In genomic region chr20:50188879-50189680, GRCh38 we compare ENCODE assay signal across 10 cellular contexts. TPM values are rescaled to one million over a fixed set of nuclear protein-coding genes. Genes with fewer than 3 reads are reported as not detected.
A peak's percentile ranks its signal among the peaks of the same experiment; 100 is the strongest.
DNase-seq lines count a peak whose midpoint lies in the region; ATAC-seq, FAIRE-seq and TF ChIP-seq lines count a peak whose summit lies in the region.
"Had no signal": no experiment of that assay in that cellular context is flagged by ENCODE, and none has a peak within 500 bp of the region (broad histone marks: within the 10 kb centered on the region; RNA-seq: fewer than 3 reads in every experiment).

No MANE protein-coding gene starts in this region.

- H3K36me3 Mint-ChIP-seq in GM23338 (ENCODE audit: low read depth): peaks cover 20% of the 10 kb centered on the region
- H3K36me3 Mint-ChIP-seq in naive thymus-derived CD8-positive, alpha-beta T cell: no peaks in the 10 kb centered on the region

- H3K9me3 ChIP-seq in A549: no peaks in the 10 kb centered on the region
- no peaks in the 10 kb centered on the region for H3K9me3 ChIP-seq in ascending aorta
- H3K9me3 ChIP-seq: HAP-1 had no signal

- no peak overlapping the region for H3K4me3 ChIP-seq in A549
- peak overlapping the region; percentile 90 for H3K4me3 ChIP-seq in GM23338
- no peak overlapping the region for H3K4me3 ChIP-seq in ascending aorta

- DNase-seq in A549 (ENCODE audit: low read depth in 1 of 2, low spot score in 1 of 2) (peak in 1 of 2 experiments; percentile 51), GM23338 (ENCODE audit: low spot score) (no peak), ascending aorta (ENCODE audit: low spot score in 2 of 2) (no peak), T-helper 9 cell (no peak), germinal center (ENCODE audit: low spot score) (no peak)
- no peak for DNase-seq in naive thymus-derived CD8-positive, alpha-beta T cell

- CTCF ChIA-PET in A549 (lab: Yijun Ruan, JAX): interaction anchor here (0.6 to 27.5 kb wide), 31 partner anchors 10 to 605 kb away, joined by 3 to 1085 read pairs (median 4); partner anchors contain the start of genes BCAS4 and UBE2V1

- H3K36me3 ChIP-seq in GM23338 (ENCODE audit: insufficient read depth): no peaks in the 10 kb centered on the region
- H3K36me3 ChIP-seq in ascending aorta: peaks cover 6 to 22% of the 10 kb centered on the region in 2 donors

- peak overlapping the region; percentile 92 for H3K4me2 ChIP-seq in A549
- H3K4me2 ChIP-seq in GM23338: peak overlapping the region; percentile 80

- H3K4me1 ChIP-seq in A549 (peaks cover 43% of the 10 kb centered on the region), GM23338 (ENCODE audit: insufficient read depth) (peaks cover 24% of the 10 kb centered on the region), ascending aorta (peaks cover 4 to 9% of the 10 kb centered on the region in 2 donors)

- POLR2A ChIA-PET in A549 (lab: Yijun Ruan, JAX): interaction anchor here (1.5 kb wide), 1 partner anchor 274 kb away, joined by 5 read pairs; no protein-coding TSS in a partner anchor
- POLR2A ChIA-PET in naive thymus-derived CD8-positive, alpha-beta T cell (lab: Charles Lee): no interaction called here

- H3K79me2 ChIP-seq in GM23338 (replicated peaks; ENCODE audit: insufficient read depth): peaks cover 23% of the 10 kb centered on the region

- 0 out of 2 replicates have a peak, but pooled peaks cover 2% of the 10 kb centered on the region for H3F3A ChIP-seq in GM23338 (replicated peaks; ENCODE audit: low read depth)

- no peak for TF ChIP-seq POLR2A in A549 (IDR thresholded peaks at IDR 0.05; ENCODE audit: low read length)

- intact Hi-C loops in ascending aorta (cut with DNase I): loop anchor here (10.0 kb wide), 1 partner anchor 546 kb away; the partner anchor contains the start of gene PARD6B

- no peak for TF ChIP-seq EP300 in A549 (IDR thresholded peaks at IDR 0.05)

- ATAC-seq in A549: peak in 1 of 2 experiments; percentile 5; a peak in 3 of 6 replicates
- no peak for ATAC-seq in GM23338
- no peak for ATAC-seq in naive thymus-derived CD8-positive, alpha-beta T cell
- ATAC-seq in HG03045 (IDR thresholded peaks at IDR 0.05; ENCODE audit: unreplicated experiment): no peak
- no peak for ATAC-seq in HG02840 (IDR thresholded peaks at IDR 0.05; ENCODE audit: low FRiP score, unreplicated experiment)

- no peak for TF ChIP-seq RAD21 in A549 (conservative IDR thresholded peaks at IDR 0.05 in 1 of 2, IDR thresholded peaks at IDR 0.05 in 1 of 2)

- no peak overlapping the region for H2AFZ ChIP-seq in GM23338

- H3K27me3 Mint-ChIP-seq in GM23338 (ENCODE audit: insufficient read depth, low read depth, poor library complexity): peaks cover 20% of the 10 kb centered on the region
- peaks cover 5 to 22% (median 14%) of the 10 kb centered on the region in 5 donors for H3K27me3 Mint-ChIP-seq in naive thymus-derived CD8-positive, alpha-beta T cell

- H3K4me1 Mint-ChIP-seq in GM23338: peaks cover 31% of the 10 kb centered on the region
- peaks cover 15 to 27% (median 23%) of the 10 kb centered on the region in 4 donors for H3K4me1 Mint-ChIP-seq in naive thymus-derived CD8-positive, alpha-beta T cell

- FAIRE-seq in A549 (lab: Jason Lieb, UNC): no peak
- FAIRE-seq: bronchial epithelial cell had no signal

- H3K4me3 Mint-ChIP-seq in GM23338: peak overlapping the region; percentile 67; the same call in 1 of the 3 replicates
- peak overlapping the region in 8 of 10 donors; percentile 45 to 81 (median 66) for H3K4me3 Mint-ChIP-seq in naive thymus-derived CD8-positive, alpha-beta T cell

- no peaks in the 10 kb centered on the region for H3K9me2 ChIP-seq in GM23338 (ENCODE audit: insufficient read depth)

- TF ChIP-seq CTCF in A549 (IDR thresholded peaks at IDR 0.05) (no peak), GM23338 (conservative IDR thresholded peaks at IDR 0.05; ENCODE audit: low read depth in 2 of 2) (no peak), ascending aorta (IDR thresholded peaks at IDR 0.05) (no peak)

- no peaks in the 10 kb centered on the region; the same call in 1 of the 2 replicates for H4K20me1 ChIP-seq in GM23338 (replicated peaks; ENCODE audit: insufficient read depth)

- WGBS in A549 (ENCODE audit: missing lambda C conversion rate): 79% methylated on average over 17 of the region's 18 CpGs

- no peaks in the 10 kb centered on the region for H3K9me3 Mint-ChIP-seq in GM23338
- no peaks in the 10 kb centered on the region for H3K9me3 Mint-ChIP-seq in naive thymus-derived CD8-positive, alpha-beta T cell

- no peaks in the 10 kb centered on the region for H3K27me3 ChIP-seq in GM23338 (ENCODE audit: insufficient read depth)
- no peaks in the 10 kb centered on the region for H3K27me3 ChIP-seq in ascending aorta

- H3K27ac ChIP-seq in A549: peak overlapping the region; percentile 97 to 98
- no peak overlapping the region for H3K27ac ChIP-seq in GM23338 (ENCODE audit: low read depth)
- peak overlapping the region; percentile 99 to 100 for H3K27ac ChIP-seq in ascending aorta

- H3K27ac Mint-ChIP-seq in GM23338: no peak overlapping the region
- H3K27ac Mint-ChIP-seq in naive thymus-derived CD8-positive, alpha-beta T cell: peak overlapping the region in 7 of 10 donors; percentile 27 to 80 (median 75)

TF ChIP-seq in A549, 52 proteins besides CTCF, POLR2A, EP300 and RAD21:
- 0 out of 4 replicates have a peak, but pooled peaks of 1 of the 2 experiments have one; percentile 46 for TF ChIP-seq CEBPB (IDR thresholded peaks at IDR 0.05)
- TF ChIP-seq NR3C1 (IDR thresholded peaks at IDR 0.05): no peak

TF ChIP-seq in GM23338, 12 proteins besides CTCF, POLR2A, EP300 and RAD21:
- TF ChIP-seq NANOG (IDR thresholded peaks at IDR 0.05; ENCODE audit: borderline replicate concordance) (no peak), EZH2 (IDR thresholded peaks at IDR 0.05; ENCODE audit: low read depth, unreplicated experiment) (no peak), ZNF114 (CRISPR knock-in tag; IDR thresholded peaks at IDR 0.05) (no peak), EZH2phosphoT487 (IDR thresholded peaks at IDR 0.05; ENCODE audit: unreplicated experiment) (no peak), STAT1 (IDR thresholded peaks at IDR 0.05; ENCODE audit: unreplicated experiment) (no peak), JUNB (IDR thresholded peaks at IDR 0.05; ENCODE audit: unreplicated experiment) (no peak)
- TF ChIP-seq, protein P1, sequence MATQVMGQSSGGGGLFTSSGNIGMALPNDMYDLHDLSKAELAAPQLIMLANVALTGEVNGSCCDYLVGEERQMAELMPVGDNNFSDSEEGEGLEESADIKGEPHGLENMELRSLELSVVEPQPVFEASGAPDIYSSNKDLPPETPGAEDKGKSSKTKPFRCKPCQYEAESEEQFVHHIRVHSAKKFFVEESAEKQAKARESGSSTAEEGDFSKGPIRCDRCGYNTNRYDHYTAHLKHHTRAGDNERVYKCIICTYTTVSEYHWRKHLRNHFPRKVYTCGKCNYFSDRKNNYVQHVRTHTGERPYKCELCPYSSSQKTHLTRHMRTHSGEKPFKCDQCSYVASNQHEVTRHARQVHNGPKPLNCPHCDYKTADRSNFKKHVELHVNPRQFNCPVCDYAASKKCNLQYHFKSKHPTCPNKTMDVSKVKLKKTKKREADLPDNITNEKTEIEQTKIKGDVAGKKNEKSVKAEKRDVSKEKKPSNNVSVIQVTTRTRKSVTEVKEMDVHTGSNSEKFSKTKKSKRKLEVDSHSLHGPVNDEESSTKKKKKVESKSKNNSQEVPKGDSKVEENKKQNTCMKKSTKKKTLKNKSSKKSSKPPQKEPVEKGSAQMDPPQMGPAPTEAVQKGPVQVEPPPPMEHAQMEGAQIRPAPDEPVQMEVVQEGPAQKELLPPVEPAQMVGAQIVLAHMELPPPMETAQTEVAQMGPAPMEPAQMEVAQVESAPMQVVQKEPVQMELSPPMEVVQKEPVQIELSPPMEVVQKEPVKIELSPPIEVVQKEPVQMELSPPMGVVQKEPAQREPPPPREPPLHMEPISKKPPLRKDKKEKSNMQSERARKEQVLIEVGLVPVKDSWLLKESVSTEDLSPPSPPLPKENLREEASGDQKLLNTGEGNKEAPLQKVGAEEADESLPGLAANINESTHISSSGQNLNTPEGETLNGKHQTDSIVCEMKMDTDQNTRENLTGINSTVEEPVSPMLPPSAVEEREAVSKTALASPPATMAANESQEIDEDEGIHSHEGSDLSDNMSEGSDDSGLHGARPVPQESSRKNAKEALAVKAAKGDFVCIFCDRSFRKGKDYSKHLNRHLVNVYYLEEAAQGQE (IDR thresholded peaks at IDR 0.05; ENCODE audit: unreplicated experiment): no peak
TF ChIP-seq in GM23338: peak in this region for 0.

RNA-seq across cellular contexts. Expression of gene CEBPB, which starts 1.6 kb away (rescaled TPM):
- polyA plus RNA-seq in A549 (2011; rRNA removed) (35.9 and 45.4 TPM in 2 replicates), A549 (2017; fragmentation: RNase III; extraction: RNeasy Plus Mini Kit Qiagen cat#74134 plus additional on column Dnase treatment) (58.9 to 74.0 TPM (median 66.6 TPM) in 3 replicates), GM23338 (2016; fragmentation: Nextera tagmentation; extraction: Ambion mirVana) (20.6 and 23.7 TPM in 2 replicates)
- polyA plus RNA-seq in A549 (2012; cell fraction: cytosol; rRNA removed): 71.1 and 106 TPM in 2 replicates
- polyA plus RNA-seq in A549 (2012; cell fraction: nucleus; rRNA removed): 82.9 and 128 TPM in 2 replicates
- 18.3 and 20.0 TPM in 2 replicates for polyA minus RNA-seq in A549 (2011; rRNA and poly(A)+ RNA removed)
- 20.5 and 25.4 TPM in 2 replicates for total RNA-seq in GM23338 (2014; rRNA removed; shearing (Covaris generic))
- total RNA-seq in ascending aorta: 360 TPM
- 10 to 100 TPM; 47.1 to 49.0 TPM for total RNA-seq in naive thymus-derived CD8-positive, alpha-beta T cell
- 10 to 100 TPM; 13.1 to 17.9 (median 14.7) TPM for polyA plus RNA-seq in naive thymus-derived CD8-positive, alpha-beta T cell

RNA-seq across cellular contexts. Expression of gene PEDS1, which starts 35.6 kb away (rescaled TPM):
- polyA plus RNA-seq in A549 (2011; rRNA removed) (24.5 and 33.5 TPM in 2 replicates), A549 (2017; fragmentation: RNase III; extraction: RNeasy Plus Mini Kit Qiagen cat#74134 plus additional on column Dnase treatment) (23.1 to 26.5 TPM (median 25.8 TPM) in 3 replicates), GM23338 (2016; fragmentation: Nextera tagmentation; extraction: Ambion mirVana) (31.6 and 34.5 TPM in 2 replicates)
- 42.2 and 62.3 TPM in 2 replicates for polyA plus RNA-seq in A549 (2012; cell fraction: cytosol; rRNA removed)
- polyA plus RNA-seq in A549 (2012; cell fraction: nucleus; rRNA removed): 37.3 and 53.0 TPM in 2 replicates
- 59.2 and 69.8 TPM in 2 replicates for polyA minus RNA-seq in A549 (2011; rRNA and poly(A)+ RNA removed)
- 33.0 and 43.6 TPM in 2 replicates for total RNA-seq in GM23338 (2014; rRNA removed; shearing (Covaris generic))
- 23.9 TPM for total RNA-seq in ascending aorta
- total RNA-seq in naive thymus-derived CD8-positive, alpha-beta T cell: 10 to 100 TPM; 15.8 to 17.1 TPM
- polyA plus RNA-seq in naive thymus-derived CD8-positive, alpha-beta T cell: 10 to 100 TPM; 13.0 to 30.2 (median 14.4) TPM
